Comparison of ENCODE assay signal across 1 cellular context in the genomic region with DNA sequence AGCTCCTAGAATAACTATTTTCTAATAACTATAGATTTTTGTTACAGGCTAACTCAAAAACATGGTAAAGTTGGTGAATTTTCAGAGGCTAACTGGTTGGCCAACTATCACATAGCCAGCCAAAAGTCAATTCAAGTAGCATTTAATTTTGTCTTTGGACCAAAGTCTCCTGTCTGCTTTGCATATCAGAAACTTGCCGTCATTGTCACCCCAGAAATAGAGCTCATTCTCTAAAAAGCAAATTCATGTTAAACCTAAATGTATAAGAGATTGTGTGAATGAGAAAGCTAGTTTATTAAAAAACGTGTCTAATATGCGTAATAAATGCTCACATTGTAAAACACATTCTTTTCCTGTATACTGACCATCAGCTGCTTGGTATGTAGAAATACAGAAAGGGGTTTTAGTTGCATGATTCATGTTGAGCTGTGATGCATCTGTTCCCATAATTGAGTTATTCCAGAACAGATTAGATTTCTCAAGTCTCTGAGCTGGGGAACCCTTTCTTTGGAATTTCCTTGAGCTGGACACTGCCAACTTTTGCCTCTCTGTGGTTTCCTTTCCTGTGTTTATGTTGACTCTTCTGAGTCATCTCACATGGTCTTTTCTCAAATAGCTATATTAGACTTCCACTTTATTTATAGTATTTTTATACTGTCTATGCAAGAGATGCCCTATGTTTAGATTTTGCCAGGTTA.
A peak's percentile ranks its signal among the peaks of the same experiment; 100 is the strongest.
TF ChIP-seq lines count a peak whose summit lies in the region.

No MANE protein-coding gene starts in this region.

TF ChIP-seq in IMR-90, 13 proteins besides CTCF, POLR2A, EP300 and RAD21 (continued from another document):
- TF ChIP-seq MAZ (IDR thresholded peaks at IDR 0.05; ENCODE audit: borderline replicate concordance, low read depth, low read length) (0 out of 2 replicates have a peak, but pooled peaks have one; percentile 37), CHD1 (IDR thresholded peaks at IDR 0.05; ENCODE audit: low read depth, low read length) (no peak), CEBPB (IDR thresholded peaks at IDR 0.05; ENCODE audit: low read depth, low read length) (peak; percentile 88), RCOR1 (IDR thresholded peaks at IDR 0.05; ENCODE audit: insufficient replicate concordance, low read length) (peak; percentile 39), SMC3 (IDR thresholded peaks at IDR 0.05; ENCODE audit: low read depth, low read length) (no peak; the same call in 1 of the 2 replicates), FOS (IDR thresholded peaks at IDR 0.05; ENCODE audit: low read depth, low read length) (peak; percentile 81)
- TF ChIP-seq, protein P1, sequence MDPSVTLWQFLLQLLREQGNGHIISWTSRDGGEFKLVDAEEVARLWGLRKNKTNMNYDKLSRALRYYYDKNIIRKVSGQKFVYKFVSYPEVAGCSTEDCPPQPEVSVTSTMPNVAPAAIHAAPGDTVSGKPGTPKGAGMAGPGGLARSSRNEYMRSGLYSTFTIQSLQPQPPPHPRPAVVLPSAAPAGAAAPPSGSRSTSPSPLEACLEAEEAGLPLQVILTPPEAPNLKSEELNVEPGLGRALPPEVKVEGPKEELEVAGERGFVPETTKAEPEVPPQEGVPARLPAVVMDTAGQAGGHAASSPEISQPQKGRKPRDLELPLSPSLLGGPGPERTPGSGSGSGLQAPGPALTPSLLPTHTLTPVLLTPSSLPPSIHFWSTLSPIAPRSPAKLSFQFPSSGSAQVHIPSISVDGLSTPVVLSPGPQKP (IDR thresholded peaks at IDR 0.05; ENCODE audit: borderline replicate concordance, low read depth, low read length), result no peak
TF ChIP-seq in IMR-90: peak in this region for 5.
